Comparison of ENCODE assay signal across 13 cellular contexts in the genomic region with DNA sequence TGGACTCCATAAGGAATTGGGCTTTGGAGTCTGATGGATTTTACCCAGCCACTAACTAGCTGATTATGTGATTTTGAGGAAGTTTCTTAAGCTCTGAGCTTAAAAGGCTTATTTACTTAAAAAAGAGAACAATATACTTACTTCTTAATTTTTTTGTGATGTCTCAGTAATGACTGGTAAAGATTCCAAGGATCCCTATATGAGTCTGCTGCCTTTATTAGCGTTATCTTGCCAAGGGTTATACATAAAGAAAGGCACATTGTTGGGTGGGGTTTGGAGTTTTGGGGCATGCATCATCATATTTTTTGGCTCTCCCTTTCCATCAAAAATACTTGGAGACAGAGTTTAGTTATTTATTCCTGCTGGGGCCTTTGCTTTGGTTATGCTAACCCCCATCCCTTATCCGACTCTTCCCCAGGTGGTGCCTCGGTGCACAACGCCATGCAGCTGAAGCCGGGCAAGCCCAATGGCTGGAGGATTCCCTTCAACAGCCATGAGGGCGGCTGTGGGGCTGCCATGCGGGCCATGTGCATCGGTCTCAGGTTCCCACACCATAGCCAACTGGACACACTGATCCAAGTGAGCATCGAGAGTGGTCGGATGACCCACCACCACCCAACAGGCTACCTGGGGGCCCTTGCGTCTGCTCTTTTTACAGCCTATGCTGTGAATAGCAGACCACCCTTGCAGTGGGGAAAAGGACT. TPM values are rescaled to one million over a fixed set of nuclear protein-coding genes. Genes with fewer than 3 reads are reported as not detected.
"Had no signal": no experiment of that assay in that cellular context is flagged by ENCODE, and none has a peak within 500 bp of the region (broad histone marks: within the 10 kb centered on the region; RNA-seq: fewer than 3 reads in every experiment).

No MANE protein-coding gene starts in this region.

- H3K27me3 ChIP-seq: hepatocyte, tibial nerve, vagina had no signal

- H3K9me3 ChIP-seq: tibial nerve, vagina had no signal

- DNase-seq: activated naive CD4-positive, alpha-beta T cell treated with anti-CD3 and anti-CD28 coated beads, Interleukin-2, amount 10 ng/mL, durations not matched to agents 7 days and 5 days; caudate nucleus; effector CD8-positive, alpha-beta T cell; kidney glomerular epithelial cell; retina; small intestine had no signal

- H3K9ac ChIP-seq: parathyroid adenoma had no signal

- H3K4me2 ChIP-seq: hepatocyte had no signal

- H3K4me3 ChIP-seq: coronary artery, hepatocyte, tibial nerve, vagina had no signal

- H3K36me3 ChIP-seq: vagina had no signal

- H3K4me1 ChIP-seq: parathyroid adenoma, vagina had no signal

RNA-seq across cellular contexts. Expression of gene PLA1A, which starts 11.7 kb away (rescaled TPM):
- total RNA-seq: activated T-helper 2 cell treated with anti-CD3 and anti-CD28 coated beads, Interferon-gamma antibody, Interleukin-2, Interleukin-4, amounts not matched to agents 10 μg/mL and 5 μg/mL and 100 μg/mL, durations not matched to agents 14 hours and 24 hours and 36 hours; mesothelial cell of epicardium had no signal

RNA-seq across cellular contexts. Expression of gene CD80, which starts 26.6 kb away (rescaled TPM):
- total RNA-seq: mesothelial cell of epicardium, tibial nerve, vagina had no signal
